ENCODE assay signal across 31 cellular contexts in genomic region chr10:121659236-121659635, GRCh38.
"Had no signal": no experiment of that assay in that cellular context is flagged by ENCODE, and none has a peak within 500 bp of the region (broad histone marks: within the 10 kb centered on the region; RNA-seq: fewer than 3 reads in every experiment).

No MANE protein-coding gene starts in this region.

- H3K9me3 ChIP-seq: MG63, Peyer's patch, SK-N-SH had no signal

- H3K27me3 ChIP-seq: MG63, Peyer's patch, SJSA1 had no signal

- H3K4me3 ChIP-seq: K562, MG63, Peyer's patch, SJSA1 had no signal

- DNase-seq: Kasumi-1, KG1, MG63, NCI-H1048, NCI-H1092 treated with DMSO at 0.1 percent for 48 hours, NCI-H1105 treated with DMSO at 0.1 percent for 48 hours, NCI-H1417, NCI-H1436, NCI-H146, NCI-H1694, NCI-H187, NCI-H1930, NCI-H2029 treated with DMSO at 0.1 percent for 48 hours, NCI-H2081 treated with DMSO at 0.1 percent for 48 hours, NCI-H2107, NCI-H2171 treated with DMSO at 0.1 percent for 48 hours, NCI-H2227 treated with DMSO at 0.1 percent for 48 hours, NCI-H446 treated with DMSO at 0.1 percent for 48 hours, NCI-H510A, NCI-H524, NCI-H526, NCI-H69, NCI-H748 treated with DMSO at 0.1 percent for 48 hours, NCI-H82, Peyer's patch, Right ventricle myocardium superior, SHP77 treated with DMSO at 0.1 percent for 48 hours, SK-N-SH, SW 1271 had no signal

- H3K27ac ChIP-seq: Peyer's patch, SJSA1 had no signal

- H3K4me2 ChIP-seq: SK-N-SH had no signal

- H3K4me1 ChIP-seq: Peyer's patch, SJSA1 had no signal

- H3K9ac ChIP-seq: SK-N-SH had no signal

- H3K9me2 ChIP-seq: SK-N-SH had no signal

- H3K36me3 ChIP-seq: MG63, Peyer's patch, SJSA1 had no signal

- ATAC-seq: K562 had no signal
